In genomic region chrX:71493111-71493613, GRCh38 we compare ENCODE assay signal across 8 cellular contexts. TPM values are rescaled to one million over a fixed set of nuclear protein-coding genes. Genes with fewer than 3 reads are reported as not detected.
A peak's percentile ranks its signal among the peaks of the same experiment; 100 is the strongest.
DNase-seq lines count a peak whose midpoint lies in the region; ATAC-seq and TF ChIP-seq lines count a peak whose summit lies in the region.

No MANE protein-coding gene starts in this region.

- DNase-seq in T-helper 1 cell (no peak), amniotic epithelial cell (ENCODE audit: low read depth) (peak; percentile 64), left lung (no peak), suprapubic skin (ENCODE audit: low spot score in 2 of 2) (peak in 1 of 2 donors; percentile 64)
- DNase-seq in stimulated activated CD4-positive, alpha-beta T cell treated with anti-CD3 and anti-CD28 coated beads, Interleukin-4, amount 100 ng/mL, for 24 hours, result no peak

- WGBS in suprapubic skin, result 59% methylated on average over 16 of the region's 16 CpGs

- H3K27me3 Mint-ChIP-seq in T-helper 1 cell treated with Interleukin-12 subunit alpha and Interleukin-12 subunit beta and Interleukin-4 antibody, amounts not matched to agents 30 μg/mL and 1 μg/mL, for 36 hours (ENCODE audit: low read depth), result no peaks in the 10 kb centered on the region

- peak overlapping the region; percentile 67 for H3K4me3 Mint-ChIP-seq in T-helper 1 cell treated with Interleukin-12 subunit alpha and Interleukin-12 subunit beta and Interleukin-4 antibody, amounts not matched to agents 30 μg/mL and 1 μg/mL, for 36 hours

- H3K4me3 ChIP-seq in left lung (peak overlapping the region; percentile 33 to 55), suprapubic skin (peak overlapping the region; percentile 58)

- peaks cover 2% of the 10 kb centered on the region for H3K36me3 Mint-ChIP-seq in T-helper 1 cell treated with Interleukin-12 subunit alpha and Interleukin-12 subunit beta and Interleukin-4 antibody, amounts not matched to agents 30 μg/mL and 1 μg/mL, for 36 hours (ENCODE audit: low read depth)

- intact Hi-C loops in left lung (cut with DNase I), result no loop called here

- TF ChIP-seq POLR2A in suprapubic skin (IDR thresholded peaks at IDR 0.05), result no peak
- TF ChIP-seq POLR2A in GM18505 (IDR thresholded peaks at IDR 0.05; ENCODE audit: borderline replicate concordance, extremely low read depth, insufficient read depth, insufficient read length), result no peak

- no peaks in the 10 kb centered on the region for H3K9me3 Mint-ChIP-seq in T-helper 1 cell treated with Interleukin-12 subunit alpha and Interleukin-12 subunit beta and Interleukin-4 antibody, amounts not matched to agents 30 μg/mL and 1 μg/mL, for 36 hours

- H3K36me3 ChIP-seq in left lung (no peaks in the 10 kb centered on the region), suprapubic skin (no peaks in the 10 kb centered on the region)

- no peak for TF ChIP-seq EP300 in suprapubic skin (IDR thresholded peaks at IDR 0.05)

- H3K27ac ChIP-seq in left lung, result no peak overlapping the region
- H3K27ac ChIP-seq in suprapubic skin, result peak overlapping the region; percentile 62

- H3K4me1 Mint-ChIP-seq in T-helper 1 cell treated with Interleukin-12 subunit alpha and Interleukin-12 subunit beta and Interleukin-4 antibody, amounts not matched to agents 30 μg/mL and 1 μg/mL, for 36 hours (ENCODE audit: low read depth), result peaks cover 13% of the 10 kb centered on the region

- ATAC-seq in left lung (peak; percentile 50), GM18505 (IDR thresholded peaks at IDR 0.05; ENCODE audit: unreplicated experiment) (no peak), HG03342 (IDR thresholded peaks at IDR 0.05; ENCODE audit: unreplicated experiment) (no peak)

- H3K27me3 ChIP-seq in left lung, result no peaks in the 10 kb centered on the region
- no peaks in the 10 kb centered on the region for H3K27me3 ChIP-seq in suprapubic skin

- no peak overlapping the region for H3K27ac Mint-ChIP-seq in T-helper 1 cell treated with Interleukin-12 subunit alpha and Interleukin-12 subunit beta and Interleukin-4 antibody, amounts not matched to agents 30 μg/mL and 1 μg/mL, for 36 hours

- H3K4me1 ChIP-seq in left lung (no peaks in the 10 kb centered on the region), suprapubic skin (no peaks in the 10 kb centered on the region)

- no peak for TF ChIP-seq CTCF in left lung (IDR thresholded peaks at IDR 0.05)
- TF ChIP-seq CTCF in suprapubic skin (IDR thresholded peaks at IDR 0.05), result no peak

- no peaks in the 10 kb centered on the region for H3K9me3 ChIP-seq in left lung
- H3K9me3 ChIP-seq in suprapubic skin, result no peaks in the 10 kb centered on the region

RNA-seq across cellular contexts. Expression of gene OGT, which starts 39.7 kb away (rescaled TPM):
- total RNA-seq in left lung (100 to 1,000 TPM; 117 to 118 TPM), suprapubic skin (100 to 1,000 TPM; 133 to 450 (median 159) TPM)
